Comparison of ENCODE assay signal across 8 cellular contexts in the genomic region with DNA sequence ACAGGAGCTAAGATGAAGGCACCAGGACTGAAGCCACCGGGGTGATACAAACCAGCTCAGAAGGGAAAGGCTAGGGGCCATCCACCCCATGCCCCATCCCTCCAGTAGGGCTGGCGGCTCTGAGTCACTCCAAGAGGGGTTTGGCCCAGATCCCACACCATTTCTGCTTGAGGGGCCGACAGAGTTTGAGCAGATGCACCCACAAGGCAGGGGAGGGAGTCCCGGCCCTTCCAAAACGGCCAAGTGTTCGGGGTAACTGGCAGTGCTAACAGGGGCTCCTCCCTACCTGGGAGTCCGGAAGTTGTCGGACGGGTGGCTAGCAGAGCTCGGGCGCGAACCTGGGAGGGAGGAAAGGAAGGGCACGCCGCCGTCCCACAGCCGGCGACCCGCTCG. TPM values are rescaled to one million over a fixed set of nuclear protein-coding genes. Genes with fewer than 3 reads are reported as not detected.
A peak's percentile ranks its signal among the peaks of the same experiment; 100 is the strongest.
DNase-seq lines count a peak whose midpoint lies in the region; ATAC-seq and TF ChIP-seq lines count a peak whose summit lies in the region.

No MANE protein-coding gene starts in this region.

- 5 to 40% methylated on average over 2 to 8 of the region's 19 CpGs for WGBS in mesodermal cell (ENCODE audit: insufficient coverage in 2 of 2), 2 experiments
- WGBS in transverse colon (ENCODE audit: low coverage in 1 of 2), 2 donors: 34% methylated on average over 13 of the region's 19 CpGs; no CpG with 5 or more reads in 1 of the 2 donors

- in situ Hi-C loops in transverse colon (cut with MboI; ENCODE audit: low pct_ligation_motif_present in 1 of 4, low pct_unique_long_range_greater_than_20kb in 1 of 4, low sequenced_read_pairs in 3 of 4): no loop called here

- TF ChIP-seq CTCF in RWPE2 (IDR thresholded peaks at IDR 0.05; ENCODE audit: poor library complexity, severe bottlenecking): no peak
- no peak for TF ChIP-seq CTCF in transverse colon (IDR thresholded peaks at IDR 0.05)

- ATAC-seq in HG02970 (IDR thresholded peaks at IDR 0.05; ENCODE audit: low FRiP score, unreplicated experiment) (peak; percentile 14), RWPE2 (ENCODE audit: low read depth) (peak; percentile 20)

- H3K4me3 ChIP-seq in RWPE2 (ENCODE audit: severe bottlenecking) (peak overlapping the region; percentile 60), mesodermal cell (ENCODE audit: extremely low read depth, insufficient read depth, low read length, poor library complexity, severe bottlenecking) (peak overlapping the region; percentile 47), transverse colon (peak overlapping the region; percentile 50 to 79 (median 61))

- TF ChIP-seq POLR2A in transverse colon (IDR thresholded peaks at IDR 0.05): no peak

- H3K4me1 ChIP-seq in RWPE2 (ENCODE audit: insufficient read depth, poor library complexity, severe bottlenecking): no peaks in the 10 kb centered on the region
- H3K4me1 ChIP-seq in mesodermal cell (ENCODE audit: control insufficient read depth, insufficient read depth, low read length, poor library complexity, severe bottlenecking): no peaks in the 10 kb centered on the region
- peaks cover 4 to 22% (median 13%) of the 10 kb centered on the region in 4 donors for H3K4me1 ChIP-seq in transverse colon

- intact Hi-C loops in transverse colon (cut with DNase I; ENCODE audit: low total_unique reads): no loop called here

- H3K36me3 ChIP-seq in RWPE2 (ENCODE audit: low read depth): peaks cover 17% of the 10 kb centered on the region
- H3K36me3 ChIP-seq in mesodermal cell (ENCODE audit: control insufficient read depth, insufficient read depth, low read length): peaks cover 17% of the 10 kb centered on the region
- no peaks in the 10 kb centered on the region for H3K36me3 ChIP-seq in transverse colon

- TF ChIP-seq EP300 in transverse colon (IDR thresholded peaks at IDR 0.05; ENCODE audit: low read depth): no peak

- peak overlapping the region; percentile 64 for H3K27ac ChIP-seq in RWPE2 (ENCODE audit: poor library complexity, severe bottlenecking)
- H3K27ac ChIP-seq in mesodermal cell (ENCODE audit: low read depth, low read length, severe bottlenecking): no peak overlapping the region
- peak overlapping the region; percentile 93 to 99 (median 96) for H3K27ac ChIP-seq in transverse colon

- H3K9me3 ChIP-seq in RWPE2 (ENCODE audit: severe bottlenecking): no peaks in the 10 kb centered on the region
- H3K9me3 ChIP-seq in mesodermal cell (ENCODE audit: control insufficient read depth, low read length): no peaks in the 10 kb centered on the region
- H3K9me3 ChIP-seq in transverse colon: no peaks in the 10 kb centered on the region

- DNase-seq in activated effector memory CD4-positive, alpha-beta T cell treated with anti-CD3 and anti-CD28 coated beads, Interleukin-2, amount 50 U/mL, for 16 hours: peak; percentile 70
- no peak for DNase-seq in activated effector memory CD4-positive, alpha-beta T cell treated with Interleukin-2 at 50 U/mL for 16 hours
- DNase-seq in RWPE2 (ENCODE audit: low spot score) (peak; percentile 54), dermis blood vessel endothelial cell (peak; percentile 24), transverse colon (peak; percentile 30), middle frontal gyrus (ENCODE audit: extremely low spot score, low spot score) (no peak)

- H3K27me3 ChIP-seq in RWPE2 (ENCODE audit: insufficient read depth, poor library complexity, severe bottlenecking) (no peaks in the 10 kb centered on the region), transverse colon (no peaks in the 10 kb centered on the region)

RNA-seq across cellular contexts. Expression of a gene that starts 0.4 kb away (rescaled TPM):
- total RNA-seq in dermis blood vessel endothelial cell (22.1 and 39.9 TPM in 2 replicates), transverse colon (100 to 1,000 TPM in 1 of 4 donors, 10 to 100 TPM in 3; 26.7 to 117 (median 34.4) TPM)
- polyA plus RNA-seq in mesodermal cell (2013, experiment 1 of 2): 17.3 TPM
- 14.2 TPM for polyA plus RNA-seq in mesodermal cell (2013, experiment 2 of 2)

RNA-seq across cellular contexts. Expression of a gene that starts 3.6 kb away (rescaled TPM):
- total RNA-seq in dermis blood vessel endothelial cell: 51.1 and 57.8 TPM in 2 replicates
- polyA plus RNA-seq in mesodermal cell (2013, experiment 1 of 2): 28.2 TPM
- 28.5 TPM for polyA plus RNA-seq in mesodermal cell (2013, experiment 2 of 2)
- 10 to 100 TPM; 19.9 to 50.7 (median 42.7) TPM for total RNA-seq in transverse colon

RNA-seq across cellular contexts. Expression of a gene that starts 10.9 kb away (rescaled TPM):
- total RNA-seq in dermis blood vessel endothelial cell: 14.3 and 31.5 TPM in 2 replicates
- polyA plus RNA-seq in mesodermal cell (2013, experiment 1 of 2): 24.1 TPM
- polyA plus RNA-seq in mesodermal cell (2013, experiment 2 of 2): 21.1 TPM
- 10 to 100 TPM in 2 of 4 donors, 1 to 10 TPM in 1, not detected in 1; 3.0 to 28.4 (median 23.3) TPM for total RNA-seq in transverse colon

RNA-seq across cellular contexts. Expression of a gene that starts 26.0 kb away (rescaled TPM):
- total RNA-seq in dermis blood vessel endothelial cell: 25.5 and 27.7 TPM in 2 replicates
- polyA plus RNA-seq in mesodermal cell (2013, experiment 1 of 2): 32.9 TPM
- polyA plus RNA-seq in mesodermal cell (2013, experiment 2 of 2): 29.1 TPM
- total RNA-seq in transverse colon: 100 to 1,000 TPM in 1 of 4 donors, 10 to 100 TPM in 3; 62.7 to 112 (median 72.5) TPM

RNA-seq across cellular contexts. Expression of a gene that starts 31.9 kb away (rescaled TPM):
- total RNA-seq in dermis blood vessel endothelial cell (6.6 and 9.0 TPM in 2 replicates), transverse colon (100 to 1,000 TPM in 1 of 4 donors, 10 to 100 TPM in 3; 17.3 to 128 (median 52.8) TPM)
- 45.2 TPM for polyA plus RNA-seq in mesodermal cell (2013, experiment 1 of 2)
- 47.4 TPM for polyA plus RNA-seq in mesodermal cell (2013, experiment 2 of 2)

Comparison
In these comparisons a context has a peak if more than half of its experiments do, and no peak if none do; other contexts are left out.
1. DNase-seq: peak in activated effector memory CD4-positive, alpha-beta T cell treated with anti-CD3 and anti-CD28 coated beads, Interleukin-2, amount 50 U/mL, for 16 hours (single experiment), RWPE2 (single experiment), dermis blood vessel endothelial cell (single experiment) and transverse colon (single experiment); none in activated effector memory CD4-positive, alpha-beta T cell treated with Interleukin-2 at 50 U/mL for 16 hours (single experiment) and middle frontal gyrus (single experiment).
2. Peak in every context shown above with its lines, with median percentiles within 50 percentile points of each other: H3K4me3 ChIP-seq.